Comparison of ENCODE assay signal across 9 cellular contexts in the genomic region with DNA sequence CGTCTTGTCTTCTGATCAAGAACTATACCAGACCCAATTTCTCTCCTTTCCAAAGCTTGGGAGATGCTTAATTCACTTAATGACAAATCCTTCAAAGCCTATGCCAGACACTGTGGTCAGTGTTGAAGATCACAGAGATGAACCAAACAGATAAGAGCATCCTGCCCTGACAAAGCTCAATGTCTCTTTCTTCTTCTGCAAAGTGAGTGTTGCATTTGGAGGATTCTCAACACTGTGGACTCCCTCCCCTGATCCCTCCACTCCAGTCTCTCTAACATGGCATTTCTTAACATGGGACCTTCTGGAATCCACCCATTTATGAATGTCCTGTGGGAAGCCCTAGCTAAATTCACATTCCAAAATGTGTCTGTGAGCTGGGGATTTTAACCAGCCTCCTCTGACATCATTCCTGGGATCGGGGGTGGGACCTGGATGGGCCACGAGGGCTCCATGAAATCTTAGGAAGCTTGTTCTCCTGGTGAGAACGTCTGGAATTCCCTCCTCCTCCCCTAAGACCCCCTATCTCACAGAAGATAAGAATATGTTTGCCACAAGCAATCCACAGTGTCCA. TPM values are rescaled to one million over a fixed set of nuclear protein-coding genes. Genes with fewer than 3 reads are reported as not detected.
DNase-seq lines count a peak whose midpoint lies in the region; ATAC-seq and TF ChIP-seq lines count a peak whose summit lies in the region.
"Had no signal": no experiment of that assay in that cellular context is flagged by ENCODE, and none has a peak within 500 bp of the region (broad histone marks: within the 10 kb centered on the region; RNA-seq: fewer than 3 reads in every experiment).

No MANE protein-coding gene starts in this region.

- H3K79me2 ChIP-seq in MM.1S (ENCODE audit: low read length), result peaks cover 97% of the 10 kb centered on the region

- no peak overlapping the region for H3K4me3 Mint-ChIP-seq in activated T-cell treated with anti-CD3 and anti-CD28 coated beads, Interleukin-2, amount 50 U/mL, for 4 hours

- peaks cover 52% of the 10 kb centered on the region for H3K4me1 ChIP-seq in MM.1S (ENCODE audit: low read length)
- peaks cover 31 to 41% of the 10 kb centered on the region in 2 donors for H3K4me1 ChIP-seq in thyroid gland
- H3K4me1 ChIP-seq: pancreas had no signal

- H3F3A ChIP-seq in MM.1S (ENCODE audit: insufficient read depth, low read length), result no peaks in the 10 kb centered on the region

- no peaks in the 10 kb centered on the region for H3K9me2 ChIP-seq in MM.1S (replicated peaks; ENCODE audit: insufficient read depth, low read length)

- no peak overlapping the region for H3K9ac ChIP-seq in MM.1S (ENCODE audit: low read length)

- peaks cover 6% of the 10 kb centered on the region for H3K9me3 Mint-ChIP-seq in activated T-cell treated with anti-CD3 and anti-CD28 coated beads, Interleukin-2, amount 50 U/mL, for 4 hours

- H3K4me1 Mint-ChIP-seq in activated T-cell treated with anti-CD3 and anti-CD28 coated beads, Interleukin-2, amount 50 U/mL, for 4 hours (ENCODE audit: low read depth), result peaks cover 57% of the 10 kb centered on the region

- H3K9me3 ChIP-seq in MM.1S (replicated peaks; ENCODE audit: insufficient read depth, low read length) (no peaks in the 10 kb centered on the region), thyroid gland (no peaks in the 10 kb centered on the region)
- H3K9me3 ChIP-seq: pancreas had no signal

- DNase-seq in activated T-cell treated with anti-CD3 and anti-CD28 coated beads, Interleukin-2, amount 50 U/mL, for 4 hours, result no peak
- DNase-seq in activated T-cell treated with anti-CD3 and anti-CD28 coated beads, Interleukin-2, amount 50 U/mL, for 48 hours, result no peak
- DNase-seq in MM.1S (no peak), fibroblast of the aortic adventitia (ENCODE audit: low read depth) (peak; percentile 82), thyroid gland (no peak), HPDE6-E6E7 (ENCODE audit: extremely low spot score) (no peak), SW 1271 (lab: John Stamatoyannopoulos, UW) (no peak)
- no peak for DNase-seq in activated effector memory CD4-positive, alpha-beta T cell treated with Interleukin-2 at 50 U/mL for 16 hours
- DNase-seq: pancreas had no signal

- intact Hi-C loops in thyroid gland (cut with DNase I), result no loop called here

- no peaks in the 10 kb centered on the region for H4K20me1 ChIP-seq in MM.1S (ENCODE audit: insufficient read depth, low read length)

- H3K36me3 Mint-ChIP-seq in activated T-cell treated with anti-CD3 and anti-CD28 coated beads, Interleukin-2, amount 50 U/mL, for 4 hours (ENCODE audit: insufficient read depth), result peaks cover 17% of the 10 kb centered on the region

- H3K27ac ChIP-seq in MM.1S (ENCODE audit: low read length) (peak overlapping the region; percentile 55), thyroid gland (peak overlapping the region in 2 of 3 donors; percentile 19 to 54)
- H3K27ac ChIP-seq: pancreas had no signal

- H3K27me3 Mint-ChIP-seq in activated T-cell treated with anti-CD3 and anti-CD28 coated beads, Interleukin-2, amount 50 U/mL, for 4 hours (ENCODE audit: low read depth), result no peaks in the 10 kb centered on the region

- peak; percentile 44 to 61 for ATAC-seq in activated T-cell treated with anti-CD3 and anti-CD28 coated beads, Interleukin-2, amount 50 U/mL, for 4 hours

- 0 out of 2 replicates have a peak overlapping the region, but pooled peaks have one; percentile 12 for H3K4me2 ChIP-seq in MM.1S (ENCODE audit: low read depth, low read length)

- no peaks in the 10 kb centered on the region for H3K27me3 ChIP-seq in MM.1S (replicated peaks; ENCODE audit: insufficient read depth, low read length)
- no peaks in the 10 kb centered on the region for H3K27me3 ChIP-seq in thyroid gland
- H3K27me3 ChIP-seq: pancreas had no signal

- no peaks in the 10 kb centered on the region for H3K36me3 ChIP-seq in MM.1S (replicated peaks; ENCODE audit: insufficient read depth, low read length)
- H3K36me3 ChIP-seq in thyroid gland, result no peaks in the 10 kb centered on the region
- H3K36me3 ChIP-seq: pancreas had no signal

- no peak for TF ChIP-seq POLR2A in thyroid gland (IDR thresholded peaks at IDR 0.05)

- 29 to 32% methylated on average over 4 of the region's 4 CpGs for WGBS in thyroid gland, 2 donors

- H2AFZ ChIP-seq in MM.1S (ENCODE audit: low read length), result no peak overlapping the region

- TF ChIP-seq CTCF in MM.1S (IDR thresholded peaks at IDR 0.05; ENCODE audit: low read length), result no peak
- no peak for TF ChIP-seq CTCF in fibroblast of the aortic adventitia (IDR thresholded peaks at IDR 0.05; ENCODE audit: insufficient read depth, low read length)
- no peak for TF ChIP-seq CTCF in thyroid gland (IDR thresholded peaks at IDR 0.05)

- H3K4me3 ChIP-seq in MM.1S (ENCODE audit: low read length), result no peak overlapping the region
- no peak overlapping the region for H3K4me3 ChIP-seq in fibroblast of the aortic adventitia (ENCODE audit: low read depth, low read length)
- H3K4me3 ChIP-seq in thyroid gland (replicated peaks in 1 of 3), result no peak overlapping the region
- H3K4me3 ChIP-seq: pancreas had no signal

RNA-seq across cellular contexts. Expression of a gene that starts 20.3 kb away (rescaled TPM):
- total RNA-seq in activated T-cell treated with anti-CD3 and anti-CD28 coated beads, Interleukin-2, amount 50 U/mL, for 4 hours, result 10 to 100 TPM; 11.5 to 15.0 (median 12.9) TPM
- total RNA-seq in fibroblast of the aortic adventitia (ENCODE audit: low replicate concordance), result 19.3 and 63.4 TPM in 2 replicates
- 10 to 100 TPM in 3 of 4 donors, 1 to 10 TPM in 1; 9.7 to 21.9 (median 17.6) TPM for total RNA-seq in thyroid gland

RNA-seq across cellular contexts. Expression of a gene that starts 38.7 kb away (rescaled TPM):
- 10 to 100 TPM; 37.3 to 45.1 (median 40.7) TPM for total RNA-seq in activated T-cell treated with anti-CD3 and anti-CD28 coated beads, Interleukin-2, amount 50 U/mL, for 4 hours
- 8.5 and 47.2 TPM in 2 replicates for total RNA-seq in fibroblast of the aortic adventitia (ENCODE audit: low replicate concordance)
- total RNA-seq in thyroid gland, result 10 to 100 TPM; 33.9 to 64.1 (median 41.3) TPM
